ENCODE assay signal across 13 cellular contexts in genomic region chr7:8386926-8387550, GRCh38. TPM values are rescaled to one million over a fixed set of nuclear protein-coding genes. Genes with fewer than 3 reads are reported as not detected.
DNase-seq lines count a peak whose midpoint lies in the region; ATAC-seq and TF ChIP-seq lines count a peak whose summit lies in the region.
"Had no signal": no experiment of that assay in that cellular context is flagged by ENCODE, and none has a peak within 500 bp of the region (broad histone marks: within the 10 kb centered on the region; RNA-seq: fewer than 3 reads in every experiment).

No MANE protein-coding gene starts in this region.

- no peak overlapping the region for H3K4me3 ChIP-seq in tibial nerve
- H3K4me3 ChIP-seq in esophagus muscularis mucosa: no peak overlapping the region
- H3K4me3 ChIP-seq in foreskin fibroblast (ENCODE audit: low read depth in 1 of 2, low read length in 2 of 2): no peak overlapping the region
- H3K4me3 ChIP-seq: heart left ventricle had no signal

- intact Hi-C loops in esophagus muscularis mucosa (cut with DNase I): no loop called here

- no peaks in the 10 kb centered on the region for H3K36me3 ChIP-seq in tibial nerve
- no peaks in the 10 kb centered on the region for H3K36me3 ChIP-seq in esophagus muscularis mucosa
- H3K36me3 ChIP-seq: heart left ventricle had no signal

- H3K27ac ChIP-seq in layer of hippocampus (ENCODE audit: low read depth, low read length) (peak overlapping the region; percentile 90), tibial nerve (no peak overlapping the region), esophagus muscularis mucosa (replicated peaks in 1 of 4) (no peak overlapping the region)
- H3K27ac ChIP-seq: heart left ventricle had no signal

- 68 to 80% methylated on average over 5 of the region's 5 CpGs for WGBS in tibial nerve, 2 donors
- WGBS in esophagus muscularis mucosa: 47% methylated on average over 5 of the region's 5 CpGs

- ATAC-seq in GM18907 (IDR thresholded peaks at IDR 0.05; ENCODE audit: unreplicated experiment) (peak; percentile 86), GM21717 (IDR thresholded peaks at IDR 0.05; ENCODE audit: unreplicated experiment) (peak; percentile 85), HG03280 (IDR thresholded peaks at IDR 0.05; ENCODE audit: unreplicated experiment) (peak; percentile 68)
- ATAC-seq: HCT116 had no signal

- no peaks in the 10 kb centered on the region for H3K4me1 ChIP-seq in tibial nerve
- no peaks in the 10 kb centered on the region for H3K4me1 ChIP-seq in esophagus muscularis mucosa
- H3K4me1 ChIP-seq: heart left ventricle had no signal

- TF ChIP-seq CTCF in tibial nerve (IDR thresholded peaks at IDR 0.05): no peak
- no peak for TF ChIP-seq CTCF in esophagus muscularis mucosa (IDR thresholded peaks at IDR 0.05)
- no peak for TF ChIP-seq CTCF in foreskin fibroblast (IDR thresholded peaks at IDR 0.05; ENCODE audit: low read depth, low read length)

- no peaks in the 10 kb centered on the region for H3K9me3 ChIP-seq in tibial nerve
- H3K9me3 ChIP-seq in esophagus muscularis mucosa: no peaks in the 10 kb centered on the region
- H3K9me3 ChIP-seq: heart left ventricle had no signal

- TF ChIP-seq POLR2A in tibial nerve (IDR thresholded peaks at IDR 0.05) (no peak), esophagus muscularis mucosa (IDR thresholded peaks at IDR 0.05; ENCODE audit: low read depth) (no peak)

- H3K27me3 ChIP-seq in layer of hippocampus (ENCODE audit: control insufficient read depth, insufficient read depth, low read length): no peaks in the 10 kb centered on the region
- no peaks in the 10 kb centered on the region for H3K27me3 ChIP-seq in tibial nerve
- H3K27me3 ChIP-seq in esophagus muscularis mucosa: peaks cover 0 to 9% (median 0%) of the 10 kb centered on the region in 4 donors

- TF ChIP-seq EP300 in tibial nerve (IDR thresholded peaks at IDR 0.05): no peak
- TF ChIP-seq EP300 in esophagus muscularis mucosa (IDR thresholded peaks at IDR 0.05): no peak

- DNase-seq in tibial nerve (ENCODE audit: low spot score in 2 of 2): no peak
- DNase-seq in esophagus muscularis mucosa (ENCODE audit: extremely low spot score): no peak
- DNase-seq in foreskin fibroblast: no peak
- DNase-seq in AG20443 (ENCODE audit: low spot score): no peak
- DNase-seq: DMS79; heart left ventricle; NCI-H1694; stimulated activated CD4-positive, alpha-beta T cell treated with anti-CD3 and anti-CD28 coated beads, Interleukin-12 subunit alpha, Interleukin-12 subunit beta, amount 100 ng/mL, for 4 hours had no signal

RNA-seq across cellular contexts. Expression of gene NXPH1, which starts 46.4 kb away (rescaled TPM):
- total RNA-seq in tibial nerve (not detected), esophagus muscularis mucosa (not detected)
- total RNA-seq: heart left ventricle had no signal
